ENCODE assay signal across 16 cellular contexts in genomic region chr10:99285846-99286245, GRCh38. TPM values are rescaled to one million over a fixed set of nuclear protein-coding genes. Genes with fewer than 3 reads are reported as not detected.
DNase-seq lines count a peak whose midpoint lies in the region; FAIRE-seq and TF ChIP-seq lines count a peak whose summit lies in the region.
"Had no signal": no experiment of that assay in that cellular context is flagged by ENCODE, and none has a peak within 500 bp of the region (broad histone marks: within the 10 kb centered on the region; RNA-seq: fewer than 3 reads in every experiment).

No MANE protein-coding gene starts in this region.

- H3K4me3 ChIP-seq in GM23248 = no peak overlapping the region
- H3K4me3 ChIP-seq in bronchial epithelial cell (ENCODE audit: low read depth, low read length) = no peak overlapping the region

- no peak overlapping the region for H2AFZ ChIP-seq in GM23248

- H3F3A ChIP-seq in GM23248 (ENCODE audit: insufficient read depth) = peaks cover 4% of the 10 kb centered on the region

- in situ Hi-C loops in GM23248 (cut with MboI) = no loop called here
- in situ Hi-C loops in KBM-7 (cut with MboI; ENCODE audit: low pct_unique_long_range_greater_than_20kb, low sequenced_read_pairs) = no loop called here

- FAIRE-seq in bronchial epithelial cell (lab: Jason Lieb, UNC) = no peak
- FAIRE-seq: GM19239, H54 had no signal

- H3K79me2 ChIP-seq in GM23248 (ENCODE audit: insufficient read depth) = no peaks in the 10 kb centered on the region

- H3K36me3 ChIP-seq in GM23248 (ENCODE audit: low read depth) (no peaks in the 10 kb centered on the region), bronchial epithelial cell (ENCODE audit: control insufficient read depth, insufficient read depth, low read length) (no peaks in the 10 kb centered on the region)

- no peak overlapping the region for H3K9ac ChIP-seq in GM23248

- H3K9me2 ChIP-seq in GM23248 (ENCODE audit: insufficient read depth) = no peaks in the 10 kb centered on the region

- peaks cover under 1% of the 10 kb centered on the region; the same call in 1 of the 2 replicates for H3K4me1 ChIP-seq in GM23248 (ENCODE audit: insufficient read depth)

- DNase-seq in GM23248 (peak; percentile 44), NCI-H1694 treated with DMSO at 0.1 percent for 48 hours (lab: John Stamatoyannopoulos, UW) (peak; percentile 46), bronchial epithelial cell (ENCODE audit: low read depth) (peak; percentile 52), kidney tubule cell (ENCODE audit: low spot score) (peak; percentile 38), substantia nigra (lab: John Stamatoyannopoulos, UW) (no peak), KBM-7 (no peak), NCI-H510A (lab: John Stamatoyannopoulos, UW) (no peak)
- DNase-seq: AML-193; CD4-positive, alpha-beta T cell; NCI-H1436; NCI-H2081; NCI-H524; SHP77 had no signal

- H3K27ac ChIP-seq in GM23248 (no peak overlapping the region), substantia nigra (ENCODE audit: low read depth, low read length, poor library complexity, severe bottlenecking) (no peak overlapping the region)
- H3K27ac ChIP-seq: HL-60 had no signal

- WGBS in GM23248 (ENCODE audit: low coverage in 1 of 2, low lambda C conversion rate in 2 of 2, missing lambda C conversion rate in 2 of 2), 2 experiments = 16 to 17% methylated on average over 3 of the region's 3 CpGs

- H3K27me3 ChIP-seq in GM23248 (replicated peaks; ENCODE audit: insufficient read depth) (no peaks in the 10 kb centered on the region), bronchial epithelial cell (ENCODE audit: control insufficient read depth, insufficient read depth, low read length) (no peaks in the 10 kb centered on the region)

- H4K20me1 ChIP-seq in GM23248 (ENCODE audit: insufficient read depth) = no peaks in the 10 kb centered on the region

- no peaks in the 10 kb centered on the region for H3K9me3 ChIP-seq in GM23248 (ENCODE audit: low read depth)

- TF ChIP-seq CTCF in bronchial epithelial cell (IDR thresholded peaks at IDR 0.05; ENCODE audit: insufficient read depth, low read length, severe bottlenecking) = no peak

- no peak overlapping the region for H3K4me2 ChIP-seq in GM23248 (ENCODE audit: unreplicated experiment)

RNA-seq across cellular contexts. Expression of gene CNNM1, which starts 43.3 kb away (rescaled TPM):
- 1.6 and 2.1 TPM in 2 replicates for total RNA-seq in GM23248 (2014; rRNA removed; shearing (Covaris generic))
- 0.95 and 1.1 TPM in 2 replicates for polyA plus RNA-seq in GM23248 (2016; fragmentation: Nextera tagmentation; extraction: Ambion mirVana)
- total RNA-seq in bronchial epithelial cell = under 0.01 TPM in 1 of 2 replicates, not detected in the other

RNA-seq across cellular contexts. Expression of gene HPSE2, which starts 50.2 kb away (rescaled TPM):
- total RNA-seq in GM23248 (2014; rRNA removed; shearing (Covaris generic)) = not detected in 2 replicates
- polyA plus RNA-seq in GM23248 (2016; fragmentation: Nextera tagmentation; extraction: Ambion mirVana) = not detected in 2 replicates
- total RNA-seq in bronchial epithelial cell = not detected in 2 replicates
- total RNA-seq: CD4-positive, alpha-beta T cell had no signal

Comparison
In these comparisons a context has a peak if more than half of its experiments do, and no peak if none do; other contexts are left out.
1. DNase-seq: peak in GM23248 (single experiment), NCI-H1694 treated with DMSO at 0.1 percent for 48 hours (single experiment), bronchial epithelial cell (single experiment) and kidney tubule cell (single experiment); none in substantia nigra (0 of 49), KBM-7 (single experiment) and NCI-H510A (single experiment).